ENCODE assay signal across 8 cellular contexts in genomic region chr1:12616709-12617373, GRCh38. TPM values are rescaled to one million over a fixed set of nuclear protein-coding genes. Genes with fewer than 3 reads are reported as not detected.
DNase-seq lines count a peak whose midpoint lies in the region; ATAC-seq and TF ChIP-seq lines count a peak whose summit lies in the region.

No MANE protein-coding gene starts in this region.

- ATAC-seq in activated CD4-positive, CD25-positive, alpha-beta regulatory T cell treated with anti-CD3 and anti-CD28 coated beads, Interleukin-2, amount 50 U/mL, for 24 hours, result no peak
- ATAC-seq in GM21786 (IDR thresholded peaks at IDR 0.05; ENCODE audit: unreplicated experiment), result no peak

- no peak for TF ChIP-seq CTCF in esophagus muscularis mucosa (IDR thresholded peaks at IDR 0.05)

- peak overlapping the region; percentile 91 to 98 (median 95) for H3K27ac ChIP-seq in esophagus muscularis mucosa (replicated peaks in 1 of 4)

- H3K4me1 ChIP-seq in esophagus muscularis mucosa (peaks cover 43 to 73% (median 70%) of the 10 kb centered on the region in 4 donors), neuron (ENCODE audit: insufficient read depth, low read length) (peaks cover 49% of the 10 kb centered on the region)

- peak overlapping the region; percentile 71 to 97 (median 77) for H3K4me3 ChIP-seq in esophagus muscularis mucosa
- H3K4me3 ChIP-seq in neuron (ENCODE audit: low read length), result peak overlapping the region; percentile 75

- 3% methylated on average over 24 of the region's 53 CpGs for WGBS in esophagus muscularis mucosa

- H2AFZ ChIP-seq in neuron (ENCODE audit: low read depth, low read length), result peak overlapping the region; percentile 76

- intact Hi-C loops in esophagus muscularis mucosa (cut with DNase I), result loop anchor here (2.0 to 5.0 kb wide), 3 partner anchors 16 to 210 kb away; no protein-coding TSS in a partner anchor

- no peaks in the 10 kb centered on the region for H3K27me3 ChIP-seq in esophagus muscularis mucosa
- H3K27me3 ChIP-seq in neuron (ENCODE audit: insufficient read depth, low read length), result peaks cover 5% of the 10 kb centered on the region

- TF ChIP-seq EP300 in esophagus muscularis mucosa (IDR thresholded peaks at IDR 0.05), result no peak

- no peaks in the 10 kb centered on the region for H3K9me3 ChIP-seq in esophagus muscularis mucosa
- no peaks in the 10 kb centered on the region for H3K9me3 ChIP-seq in neuron (ENCODE audit: low read length)

- no peak for TF ChIP-seq POLR2A in esophagus muscularis mucosa (IDR thresholded peaks at IDR 0.05; ENCODE audit: low read depth)

- H3K36me3 ChIP-seq in esophagus muscularis mucosa (peaks cover 3 to 17% (median 15%) of the 10 kb centered on the region in 4 donors), neuron (ENCODE audit: insufficient read depth, low read length) (no peaks in the 10 kb centered on the region)

- peak; percentile 53 for DNase-seq in activated CD4-positive, CD25-positive, alpha-beta regulatory T cell treated with anti-CD3 and anti-CD28 coated beads, Interleukin-2, amount 50 U/mL, for 72 hours
- peak; percentile 80 for DNase-seq in activated CD8-positive, alpha-beta memory T cell treated with anti-CD3 and anti-CD28 coated beads for 24 hours
- no peak for DNase-seq in esophagus muscularis mucosa (ENCODE audit: extremely low spot score)
- DNase-seq in cerebellar cortex (ENCODE audit: low spot score), result no peak
- no peak for DNase-seq in epidermal melanocyte (ENCODE audit: insufficient read length, low spot score)

RNA-seq across cellular contexts. Expression of gene DHRS3, which starts 1.2 kb away (rescaled TPM):
- 100 to 1,000 TPM; 130 to 237 (median 200) TPM for total RNA-seq in esophagus muscularis mucosa

RNA-seq across cellular contexts. Expression of gene AADACL4, which starts 27.0 kb away (rescaled TPM):
- total RNA-seq in esophagus muscularis mucosa, result not detected

Comparison
In these comparisons a context has a peak if more than half of its experiments do, and no peak if none do; other contexts are left out.
1. DNase-seq: peak in activated CD4-positive, CD25-positive, alpha-beta regulatory T cell treated with anti-CD3 and anti-CD28 coated beads, Interleukin-2, amount 50 U/mL, for 72 hours (single experiment) and activated CD8-positive, alpha-beta memory T cell treated with anti-CD3 and anti-CD28 coated beads for 24 hours (single experiment); none in esophagus muscularis mucosa (single experiment), cerebellar cortex (single experiment) and epidermal melanocyte (single experiment).